In the genomic region with DNA sequence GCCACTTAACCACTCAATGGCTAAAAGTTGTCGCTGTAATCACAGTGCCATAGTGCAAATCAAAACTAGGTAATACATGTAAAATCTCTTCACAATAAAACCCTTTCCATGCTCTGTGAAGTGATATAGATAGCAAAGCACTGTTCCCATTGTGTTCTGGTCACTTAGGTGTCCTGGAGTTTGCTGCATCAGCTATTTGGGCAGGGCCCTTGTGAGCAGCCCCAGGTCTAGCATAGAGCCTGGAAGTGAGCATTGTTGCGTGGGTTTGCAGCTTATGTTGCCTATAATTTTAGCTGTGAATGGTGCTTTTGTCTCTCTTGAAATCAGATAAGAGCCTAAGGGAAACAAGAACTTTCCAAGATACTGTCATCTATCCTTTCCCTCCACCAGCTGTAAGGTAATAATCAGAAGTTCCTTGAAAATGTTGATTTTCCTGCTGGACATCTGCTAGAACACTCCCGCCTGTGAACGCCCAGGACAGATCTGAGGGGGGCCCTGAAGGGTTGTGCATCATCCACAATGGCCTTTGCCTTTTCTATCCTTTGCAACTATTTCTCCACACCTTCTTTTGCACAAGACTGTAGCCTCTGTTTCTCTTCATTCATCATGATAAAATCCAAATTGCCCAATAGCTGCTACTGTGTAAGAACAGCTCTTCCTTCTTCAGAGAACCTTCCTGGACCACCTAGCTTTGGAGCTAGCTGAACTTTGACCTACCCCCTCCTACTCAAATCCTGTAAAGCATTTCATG, we compare ENCODE assay signal across 1 cellular context.
TF ChIP-seq lines count a peak whose summit lies in the region.

No MANE protein-coding gene starts in this region.

TF ChIP-seq in GM12878, 131 proteins besides CTCF, POLR2A, EP300 and RAD21:
- TF ChIP-seq ETV6 (conservative IDR thresholded peaks at IDR 0.05 in 1 of 2, IDR thresholded peaks at IDR 0.05 in 1 of 2; ENCODE audit: borderline replicate concordance in 1 of 2, low read depth in 1 of 2), result no peak
- TF ChIP-seq, protein P1, sequence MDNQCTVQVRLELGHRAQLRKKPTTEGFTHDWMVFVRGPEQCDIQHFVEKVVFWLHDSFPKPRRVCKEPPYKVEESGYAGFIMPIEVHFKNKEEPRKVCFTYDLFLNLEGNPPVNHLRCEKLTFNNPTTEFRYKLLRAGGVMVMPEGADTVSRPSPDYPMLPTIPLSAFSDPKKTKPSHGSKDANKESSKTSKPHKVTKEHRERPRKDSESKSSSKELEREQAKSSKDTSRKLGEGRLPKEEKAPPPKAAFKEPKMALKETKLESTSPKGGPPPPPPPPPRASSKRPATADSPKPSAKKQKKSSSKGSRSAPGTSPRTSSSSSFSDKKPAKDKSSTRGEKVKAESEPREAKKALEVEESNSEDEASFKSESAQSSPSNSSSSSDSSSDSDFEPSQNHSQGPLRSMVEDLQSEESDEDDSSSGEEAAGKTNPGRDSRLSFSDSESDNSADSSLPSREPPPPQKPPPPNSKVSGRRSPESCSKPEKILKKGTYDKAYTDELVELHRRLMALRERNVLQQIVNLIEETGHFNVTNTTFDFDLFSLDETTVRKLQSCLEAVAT (IDR thresholded peaks at IDR 0.05), result 0 out of 2 replicates have a peak, but pooled peaks have one; percentile 19
